In the genomic region with DNA sequence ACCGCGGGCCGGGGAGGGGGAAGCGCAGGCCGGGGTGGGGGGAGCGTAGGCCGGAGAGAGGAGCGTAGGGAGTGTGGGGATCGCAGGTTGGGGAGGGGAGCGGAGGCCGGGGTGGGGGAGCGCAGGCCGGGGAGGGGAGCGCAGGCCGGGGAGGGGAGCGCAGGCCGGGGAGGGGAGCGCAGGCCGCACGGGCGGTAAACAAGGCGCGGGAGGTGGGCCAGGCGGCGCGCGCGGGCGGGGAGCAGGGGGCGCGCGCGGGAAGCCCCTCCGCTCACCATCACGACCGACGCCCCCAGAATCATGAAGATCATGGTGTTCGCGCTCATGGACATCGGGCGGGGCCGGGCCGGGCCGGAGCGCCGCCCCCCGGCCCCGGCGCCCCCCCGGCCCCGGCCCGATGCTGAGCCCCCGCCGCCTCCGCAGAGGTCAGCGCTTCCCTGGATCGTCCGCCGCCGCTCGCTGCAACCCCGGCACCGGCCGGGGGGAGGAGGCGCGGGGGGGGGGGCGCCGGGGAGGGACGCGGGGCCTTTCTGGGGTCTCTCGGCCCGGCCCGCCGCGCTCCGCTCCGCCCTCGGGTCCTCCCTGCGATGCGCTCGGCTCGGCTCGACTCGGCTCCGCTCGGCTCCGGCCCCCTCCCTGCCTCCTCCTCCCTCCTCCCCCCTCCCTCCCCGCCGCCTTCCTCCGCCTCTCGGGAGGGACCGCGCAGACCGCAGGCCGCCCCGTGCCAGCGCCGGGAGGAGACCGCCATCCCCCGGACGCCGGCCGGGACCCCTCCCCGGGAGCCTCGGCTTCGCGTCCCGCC, we compare ENCODE assay signal across 8 cellular contexts. TPM values are rescaled to one million over a fixed set of nuclear protein-coding genes. Genes with fewer than 3 reads are reported as not detected.
DNase-seq lines count a peak whose midpoint lies in the region; ATAC-seq and TF ChIP-seq lines count a peak whose summit lies in the region.

TMEM240 (minus strand) TSS at position 610 of the 802 bp plus-strand sequence; CDS start at position 332, 278 bp downstream.

- H3K9me3 Mint-ChIP-seq in CD4-positive, CD25-positive, alpha-beta regulatory T cell = no peaks in the 10 kb centered on the region

- H3K4me3 ChIP-seq in CD4-positive, CD25-positive, alpha-beta regulatory T cell (ENCODE audit: low read depth, low read length) = no peak within 1 kb of the TSS
- peak within 1 kb of the TSS; percentile 76 for H3K4me3 ChIP-seq in SK-N-MC
- H3K4me3 ChIP-seq in right atrium auricular region = peak within 1 kb of the TSS; percentile 72 to 75

- H3K9ac ChIP-seq in SK-N-MC (ENCODE audit: insufficient read length) = peak within 1 kb of the TSS; percentile 70

- no peak within 1 kb of the TSS for H3K27ac Mint-ChIP-seq in CD4-positive, CD25-positive, alpha-beta regulatory T cell

- no peaks in the 10 kb centered on the region for H3K36me3 Mint-ChIP-seq in CD4-positive, CD25-positive, alpha-beta regulatory T cell

- H3K27me3 ChIP-seq in CD4-positive, CD25-positive, alpha-beta regulatory T cell (ENCODE audit: control insufficient read depth, insufficient read depth, low read length) = peaks cover 3% of the 10 kb centered on the region
- H3K27me3 ChIP-seq in right atrium auricular region = no peaks in the 10 kb centered on the region

- TF ChIP-seq CTCF in right atrium auricular region (IDR thresholded peaks at IDR 0.05) = no peak

- ATAC-seq in CD4-positive, CD25-positive, alpha-beta regulatory T cell (ENCODE audit: low read depth in 2 of 2) = peak; percentile 46 to 48
- ATAC-seq in HG03378 (IDR thresholded peaks at IDR 0.05; ENCODE audit: unreplicated experiment) = no peak

- no peaks in the 10 kb centered on the region for H3K27me3 Mint-ChIP-seq in CD4-positive, CD25-positive, alpha-beta regulatory T cell

- peaks cover 5% of the 10 kb centered on the region for H3K36me3 ChIP-seq in CD4-positive, CD25-positive, alpha-beta regulatory T cell (ENCODE audit: control insufficient read depth, insufficient read depth, low read length)
- H3K36me3 ChIP-seq in SK-N-MC (ENCODE audit: insufficient read depth, low read length) (no peaks in the 10 kb centered on the region; the same call in 1 of the 2 replicates), right atrium auricular region (peaks cover 12% of the 10 kb centered on the region)

- H3K4me1 Mint-ChIP-seq in CD4-positive, CD25-positive, alpha-beta regulatory T cell = peaks cover 0 to 11% (median 0%) of the 10 kb centered on the region in 4 donors

- peak within 1 kb of the TSS; percentile 33 for H3K27ac ChIP-seq in CD4-positive, CD25-positive, alpha-beta regulatory T cell (ENCODE audit: insufficient read depth, low read length, poor library complexity, severe bottlenecking)
- H3K27ac ChIP-seq in SK-N-MC = no peak within 1 kb of the TSS
- H3K27ac ChIP-seq in right atrium auricular region = peak within 1 kb of the TSS; percentile 81 to 85

- peak; percentile 24 to 45 (median 43) for DNase-seq in CD4-positive, CD25-positive, alpha-beta regulatory T cell
- DNase-seq in SK-N-MC (ENCODE audit: low read depth, low spot score) = no peak
- peak in 51 of 56 donors; percentile 12 to 83 (median 64) for DNase-seq in amygdala (lab: John Stamatoyannopoulos, UW)
- DNase-seq in right atrium auricular region (ENCODE audit: low spot score) = peak; percentile 76
- DNase-seq in putamen (ENCODE audit: low spot score) = peak; percentile 71
- peak; percentile 74 for DNase-seq in ureter (ENCODE audit: low spot score)
- DNase-seq in HK-2 (ENCODE audit: unreplicated experiment) = no peak

- peaks cover 11% of the 10 kb centered on the region for H3K4me1 ChIP-seq in CD4-positive, CD25-positive, alpha-beta regulatory T cell (ENCODE audit: control insufficient read depth, insufficient read depth, low read length, poor library complexity, severe bottlenecking)
- peaks cover 0 to 36% of the 10 kb centered on the region in 2 donors for H3K4me1 ChIP-seq in right atrium auricular region

- peak within 1 kb of the TSS in 3 of 4 donors; percentile 64 to 70 (median 65) for H3K4me3 Mint-ChIP-seq in CD4-positive, CD25-positive, alpha-beta regulatory T cell

- H3K9me3 ChIP-seq in CD4-positive, CD25-positive, alpha-beta regulatory T cell (ENCODE audit: control insufficient read depth in 2 of 2, low read length in 2 of 2) = no peaks in the 10 kb centered on the region
- H3K9me3 ChIP-seq in SK-N-MC (ENCODE audit: low read depth, low read length) (no peaks in the 10 kb centered on the region), right atrium auricular region (no peaks in the 10 kb centered on the region)

RNA-seq across cellular contexts. Expression of gene TMEM240, which starts in this region (rescaled TPM):
- total RNA-seq in CD4-positive, CD25-positive, alpha-beta regulatory T cell = not detected
- not detected for polyA plus RNA-seq in CD4-positive, CD25-positive, alpha-beta regulatory T cell
- total RNA-seq in right atrium auricular region (1 to 10 TPM; 1.4 to 2.8 TPM), ureter (2.9 TPM)

Comparison
In these comparisons a context has a peak if more than half of its experiments do, and no peak if none do; other contexts are left out.
1. Peak in DNase-seq, ATAC-seq and H3K27ac ChIP-seq in CD4-positive, CD25-positive, alpha-beta regulatory T cell; RNA of the gene not detected or under 1 TPM.
2. DNase-seq: peak in amygdala (51 of 56), right atrium auricular region (single experiment), putamen (single experiment) and ureter (single experiment); none in SK-N-MC (single experiment) and HK-2 (single experiment).